ENCODE assay signal across 17 cellular contexts in the genomic region with DNA sequence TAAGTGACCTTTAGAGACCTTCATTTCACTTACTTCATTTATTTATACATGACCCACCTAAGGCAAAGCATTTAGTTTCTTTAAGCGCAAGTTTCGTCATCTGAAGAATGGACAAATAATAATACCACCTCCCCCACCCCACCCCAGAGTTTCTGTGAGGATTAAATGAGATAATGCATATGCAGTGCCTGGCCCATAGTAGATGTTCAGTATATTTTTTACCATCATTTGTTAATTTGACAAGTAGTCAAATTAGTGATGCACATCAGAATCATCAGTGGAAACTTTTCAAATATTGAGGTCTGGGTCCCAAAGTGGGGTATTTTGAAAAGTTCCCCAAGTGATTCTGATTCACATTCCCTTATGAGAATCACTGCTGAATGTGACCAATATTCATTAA.
A peak's percentile ranks its signal among the peaks of the same experiment; 100 is the strongest.
DNase-seq lines count a peak whose midpoint lies in the region; ATAC-seq and TF ChIP-seq lines count a peak whose summit lies in the region.
"Had no signal": no experiment of that assay in that cellular context is flagged by ENCODE, and none has a peak within 500 bp of the region (broad histone marks: within the 10 kb centered on the region; RNA-seq: fewer than 3 reads in every experiment).

No MANE protein-coding gene starts in this region.

- H3K4me1 Mint-ChIP-seq in dendritic cell treated with granulocyte-macrophage colony-stimulating factor and Interleukin-4, amounts not matched to agents 40 ng/mL and 50 ng/mL, for 4 days (ENCODE audit: low read depth): peaks cover 67% of the 10 kb centered on the region
- H3K4me1 Mint-ChIP-seq in stimulated activated memory B cell treated with anti-CD40 and anti-IgM and Interleukin-4, amounts not matched to agents 10 μg/mL and 1 μg/mL and 100 μg/mL, for 72 hours: peaks cover 48% of the 10 kb centered on the region
- peaks cover 27% of the 10 kb centered on the region for H3K4me1 Mint-ChIP-seq in Calu3 (ENCODE audit: low read depth, unreplicated experiment)

- CTCF ChIA-PET in Calu3 (lab: Charles Lee): no interaction called here

- H3K4me3 ChIP-seq in DND-41 (ENCODE audit: low read depth in 1 of 2, low read length in 2 of 2): no peak overlapping the region
- no peak overlapping the region for H3K4me3 ChIP-seq in Loucy (ENCODE audit: low read length, poor library complexity, severe bottlenecking)
- H3K4me3 ChIP-seq: MG63 had no signal

- no peaks in the 10 kb centered on the region for H3K36me3 ChIP-seq in DND-41 (ENCODE audit: insufficient read depth, low read length)
- peaks cover 49% of the 10 kb centered on the region for H3K36me3 ChIP-seq in Loucy (ENCODE audit: insufficient read depth, low read length)
- H3K36me3 ChIP-seq: MG63 had no signal

- no peak overlapping the region for H3K9ac ChIP-seq in DND-41 (ENCODE audit: low read depth, low read length)
- H3K9ac ChIP-seq in Loucy (ENCODE audit: low read depth, low read length, poor library complexity, severe bottlenecking): no peak overlapping the region

- H3K27me3 Mint-ChIP-seq in dendritic cell treated with granulocyte-macrophage colony-stimulating factor and Interleukin-4, amounts not matched to agents 40 ng/mL and 50 ng/mL, for 4 days: no peaks in the 10 kb centered on the region
- H3K27me3 Mint-ChIP-seq in stimulated activated memory B cell treated with anti-CD40 and anti-IgM and Interleukin-4, amounts not matched to agents 10 μg/mL and 1 μg/mL and 100 μg/mL, for 72 hours: no peaks in the 10 kb centered on the region
- H3K27me3 Mint-ChIP-seq in Calu3 (ENCODE audit: unreplicated experiment): no peaks in the 10 kb centered on the region
- H3K27me3 Mint-ChIP-seq: CD4-positive, CD25-positive, alpha-beta regulatory T cell had no signal

- intact Hi-C loops in dendritic cell treated with granulocyte-macrophage colony-stimulating factor and Interleukin-4, amounts not matched to agents 40 ng/mL and 50 ng/mL, for 4 days (cut with micrococcal nuclease): loop anchor here (10.0 kb wide), 1 partner anchor 62 kb away; no protein-coding TSS in a partner anchor
- intact Hi-C loops in Calu3 (cut with micrococcal nuclease; ENCODE audit: unreplicated experiment): no loop called here

- H3F3A ChIP-seq in Loucy (ENCODE audit: low read depth): no peaks in the 10 kb centered on the region; the same call in 1 of the 2 replicates

- no peak for ATAC-seq in DND-41 (ENCODE audit: insufficient read depth, low read depth)
- no peak for ATAC-seq in stimulated activated memory B cell treated with anti-CD40 and anti-IgM and Interleukin-4, amounts not matched to agents 10 μg/mL and 1 μg/mL and 100 μg/mL, for 72 hours
- ATAC-seq: PC-3 had no signal

- H3K79me2 ChIP-seq in DND-41 (ENCODE audit: insufficient read depth, low read length): no peaks in the 10 kb centered on the region
- H3K79me2 ChIP-seq in Loucy (ENCODE audit: insufficient read depth, low read length): peaks cover 61% of the 10 kb centered on the region

- TF ChIP-seq CTCF in DND-41 (IDR thresholded peaks at IDR 0.05; ENCODE audit: borderline replicate concordance, extremely low read depth, low read length, poor library complexity, severe bottlenecking): no peak
- no peak for TF ChIP-seq CTCF in Loucy (conservative IDR thresholded peaks at IDR 0.05; ENCODE audit: low read length)
- TF ChIP-seq CTCF in Calu3 (IDR thresholded peaks at IDR 0.05; ENCODE audit: unreplicated experiment): no peak

- no TSS peak for BruUV-seq in Calu3 (replicated peaks; lab: Mats Ljungman, UMichigan)

- H3K4me1 ChIP-seq in DND-41 (ENCODE audit: insufficient read depth, low read length): peaks cover 23% of the 10 kb centered on the region
- peaks cover 23% of the 10 kb centered on the region for H3K4me1 ChIP-seq in Loucy (ENCODE audit: insufficient read depth, low read length, poor library complexity, severe bottlenecking)
- H3K4me1 ChIP-seq: Caco-2 had no signal

- peak overlapping the region; percentile 71 for H3K27ac Mint-ChIP-seq in dendritic cell treated with granulocyte-macrophage colony-stimulating factor and Interleukin-4, amounts not matched to agents 40 ng/mL and 50 ng/mL, for 4 days
- H3K27ac Mint-ChIP-seq in stimulated activated memory B cell treated with anti-CD40 and anti-IgM and Interleukin-4, amounts not matched to agents 10 μg/mL and 1 μg/mL and 100 μg/mL, for 72 hours: peak overlapping the region; percentile 81
- H3K27ac Mint-ChIP-seq in Calu3 (ENCODE audit: unreplicated experiment): no peak overlapping the region

- H3K4me3 Mint-ChIP-seq in dendritic cell treated with granulocyte-macrophage colony-stimulating factor and Interleukin-4, amounts not matched to agents 40 ng/mL and 50 ng/mL, for 4 days: no peak overlapping the region
- no peak overlapping the region for H3K4me3 Mint-ChIP-seq in stimulated activated memory B cell treated with anti-CD40 and anti-IgM and Interleukin-4, amounts not matched to agents 10 μg/mL and 1 μg/mL and 100 μg/mL, for 72 hours
- no peak overlapping the region for H3K4me3 Mint-ChIP-seq in Calu3 (ENCODE audit: low read depth, unreplicated experiment)
- H3K4me3 Mint-ChIP-seq: CD4-positive, CD25-positive, alpha-beta regulatory T cell had no signal

- H3K36me3 Mint-ChIP-seq in dendritic cell treated with granulocyte-macrophage colony-stimulating factor and Interleukin-4, amounts not matched to agents 40 ng/mL and 50 ng/mL, for 4 days (ENCODE audit: low read depth): no peaks in the 10 kb centered on the region
- H3K36me3 Mint-ChIP-seq in stimulated activated memory B cell treated with anti-CD40 and anti-IgM and Interleukin-4, amounts not matched to agents 10 μg/mL and 1 μg/mL and 100 μg/mL, for 72 hours: no peaks in the 10 kb centered on the region
- H3K36me3 Mint-ChIP-seq in Calu3 (ENCODE audit: insufficient read depth, unreplicated experiment): peaks cover 3% of the 10 kb centered on the region
- H3K36me3 Mint-ChIP-seq: CD4-positive, CD25-positive, alpha-beta regulatory T cell had no signal

- no peak overlapping the region for H3K4me2 ChIP-seq in DND-41 (ENCODE audit: insufficient read depth, low read length)
- peak overlapping the region; percentile 15 for H3K4me2 ChIP-seq in Loucy (ENCODE audit: low read depth, low read length, poor library complexity, severe bottlenecking)

- no peaks in the 10 kb centered on the region for H3K9me2 ChIP-seq in Loucy (replicated peaks; ENCODE audit: low read depth, low read length)

- H3K9me3 Mint-ChIP-seq in dendritic cell treated with granulocyte-macrophage colony-stimulating factor and Interleukin-4, amounts not matched to agents 40 ng/mL and 50 ng/mL, for 4 days: no peaks in the 10 kb centered on the region
- no peaks in the 10 kb centered on the region for H3K9me3 Mint-ChIP-seq in stimulated activated memory B cell treated with anti-CD40 and anti-IgM and Interleukin-4, amounts not matched to agents 10 μg/mL and 1 μg/mL and 100 μg/mL, for 72 hours
- no peaks in the 10 kb centered on the region for H3K9me3 Mint-ChIP-seq in Calu3 (ENCODE audit: low read depth, unreplicated experiment)

- H3K9me3 ChIP-seq in DND-41 (ENCODE audit: insufficient read depth, low read length, severe bottlenecking) (no peaks in the 10 kb centered on the region), Loucy (ENCODE audit: insufficient read depth, low read depth, low read length) (no peaks in the 10 kb centered on the region)
- H3K9me3 ChIP-seq: Caco-2, MG63 had no signal

- DNase-seq in DND-41 (no peak), Calu3 (no peak), NCI-H1092 treated with DMSO at 0.1 percent for 48 hours (lab: John Stamatoyannopoulos, UW) (no peak)
- DNase-seq in activated CD4-positive, alpha-beta T cell treated with anti-CD3 and anti-CD28 coated beads, Interleukin-2, amount 50 U/mL, for 1 hour: no peak
- DNase-seq: Caco-2; CD4-positive, CD25-positive, alpha-beta regulatory T cell; HCEC 1CT; KBM-7; MG63; NCI-H1105; NCI-H1694 treated with DMSO at 0.1 percent for 48 hours; PC-3; SW 1271 had no signal

- no peaks in the 10 kb centered on the region for H4K20me1 ChIP-seq in DND-41 (ENCODE audit: insufficient read depth, low read length)
- H4K20me1 ChIP-seq in Loucy (ENCODE audit: insufficient read depth, low read length, poor library complexity, severe bottlenecking): peaks cover 54% of the 10 kb centered on the region

- H2AFZ ChIP-seq in DND-41 (ENCODE audit: low read depth, low read length) (no peak overlapping the region), Loucy (ENCODE audit: low read length) (no peak overlapping the region)

- H3K27me3 ChIP-seq in DND-41 (ENCODE audit: insufficient read depth, low read length, poor library complexity) (no peaks in the 10 kb centered on the region), Loucy (ENCODE audit: insufficient read depth, low read length, poor library complexity, severe bottlenecking) (no peaks in the 10 kb centered on the region)
- H3K27me3 ChIP-seq: MG63 had no signal

- H3K27ac ChIP-seq in DND-41 (ENCODE audit: low read length): peak overlapping the region; percentile 70
- H3K27ac ChIP-seq: RWPE1 had no signal
